ENCODE assay signal across 12 cellular contexts in the genomic region with DNA sequence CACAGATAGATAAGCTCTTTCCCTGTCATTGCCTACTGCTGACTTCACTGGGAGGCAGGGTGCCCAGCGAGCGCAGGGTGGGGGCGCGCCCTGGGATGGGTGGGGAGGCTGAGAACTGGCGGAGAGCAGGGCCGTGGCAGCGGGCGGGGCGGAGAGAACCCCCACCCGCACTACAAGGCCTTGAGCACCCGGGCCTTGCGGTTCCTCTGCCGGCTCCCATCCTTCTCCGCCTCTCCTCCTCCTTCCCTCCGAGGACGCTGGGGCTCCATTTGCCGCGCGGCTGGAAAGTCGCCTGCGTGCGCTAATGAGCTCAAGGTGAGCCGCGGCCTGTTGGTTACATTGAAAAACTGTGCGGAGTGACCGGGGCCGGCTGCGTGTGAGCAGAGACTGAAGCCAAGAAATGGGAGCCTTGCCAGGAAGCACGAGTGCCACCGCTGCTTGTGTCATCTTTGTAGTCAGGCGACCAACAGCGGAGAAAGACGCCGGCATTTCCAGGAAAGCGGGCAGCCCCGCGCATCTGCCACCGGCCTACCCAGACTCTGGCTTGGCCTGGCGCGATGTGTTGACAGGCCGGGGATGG.
DNase-seq lines count a peak whose midpoint lies in the region; ATAC-seq and TF ChIP-seq lines count a peak whose summit lies in the region.
"Had no signal": no experiment of that assay in that cellular context is flagged by ENCODE, and none has a peak within 500 bp of the region (broad histone marks: within the 10 kb centered on the region; RNA-seq: fewer than 3 reads in every experiment).

No MANE protein-coding gene starts in this region.

- no peaks in the 10 kb centered on the region for H3K9me3 Mint-ChIP-seq in chondrocyte (ENCODE audit: low read depth)
- H3K9me3 Mint-ChIP-seq: brain, nephron had no signal

- no peak overlapping the region for H3K9ac ChIP-seq in mammary epithelial cell (ENCODE audit: insufficient read depth, low read length)

- ATAC-seq in HG03039 (IDR thresholded peaks at IDR 0.05; ENCODE audit: unreplicated experiment): no peak
- no peak for ATAC-seq in GM18511 (IDR thresholded peaks at IDR 0.05; ENCODE audit: unreplicated experiment)

- H2AFZ ChIP-seq in mammary epithelial cell (ENCODE audit: low read depth, low read length): peak overlapping the region; percentile 33

- H3K9me3 ChIP-seq in mammary epithelial cell (replicated peaks; ENCODE audit: insufficient read depth, low read length): peaks cover 4% of the 10 kb centered on the region
- H3K9me3 ChIP-seq in breast epithelium: no peaks in the 10 kb centered on the region

- intact Hi-C loops in mammary epithelial cell (cut with micrococcal nuclease) (no loop called here), breast epithelium (cut with DNase I; ENCODE audit: low total_unique reads) (no loop called here)

- no peaks in the 10 kb centered on the region for H3K36me3 Mint-ChIP-seq in chondrocyte (ENCODE audit: low read depth)
- H3K36me3 Mint-ChIP-seq: brain had no signal

- H3K27me3 ChIP-seq in mammary epithelial cell (ENCODE audit: insufficient read depth, low read length) (no peaks in the 10 kb centered on the region), breast epithelium (no peaks in the 10 kb centered on the region), kidney epithelial cell (ENCODE audit: control insufficient read depth, insufficient read depth, low read length) (no peaks in the 10 kb centered on the region)

- TF ChIP-seq POLR2A in breast epithelium (IDR thresholded peaks at IDR 0.05): no peak

- TF ChIP-seq CTCF in mammary epithelial cell (conservative IDR thresholded peaks at IDR 0.05 in 1 of 2, IDR thresholded peaks at IDR 0.05 in 1 of 2; ENCODE audit: extremely low read depth in 1 of 2, insufficient read depth in 1 of 2, low read depth in 1 of 2, low read length in 2 of 2) (no peak), breast epithelium (IDR thresholded peaks at IDR 0.05) (no peak), chondrocyte (IDR thresholded peaks at IDR 0.05) (no peak), kidney epithelial cell (IDR thresholded peaks at IDR 0.05; ENCODE audit: insufficient read depth, low read length, poor library complexity, severe bottlenecking) (no peak)

- no peak overlapping the region for H3K4me2 ChIP-seq in mammary epithelial cell (ENCODE audit: insufficient read depth, low read depth, low read length)

- H3K27ac Mint-ChIP-seq in chondrocyte (ENCODE audit: unreplicated experiment): no peak overlapping the region
- H3K27ac Mint-ChIP-seq: nephron had no signal

- no peaks in the 10 kb centered on the region for H3K79me2 ChIP-seq in mammary epithelial cell (ENCODE audit: insufficient read depth, low read length)

- CTCF ChIA-PET in mammary epithelial cell (lab: Charles Lee; ENCODE audit: low non-redundant PET): no interaction called here

- no peaks in the 10 kb centered on the region for H3K4me1 Mint-ChIP-seq in chondrocyte (ENCODE audit: low read depth)

- no peak overlapping the region for H3K4me3 Mint-ChIP-seq in chondrocyte (ENCODE audit: unreplicated experiment)
- H3K4me3 Mint-ChIP-seq: nephron had no signal

- H3K27ac ChIP-seq in mammary epithelial cell (ENCODE audit: insufficient read depth, low read depth, low read length) (no peak overlapping the region), breast epithelium (no peak overlapping the region)

- dilution Hi-C loops in mammary epithelial cell (cut with HindIII; ENCODE audit: low sequenced_read_pairs): no loop called here

- H4K20me1 ChIP-seq in mammary epithelial cell (ENCODE audit: insufficient read depth, low read length): no peaks in the 10 kb centered on the region

- no peaks in the 10 kb centered on the region for H3K4me1 ChIP-seq in mammary epithelial cell (ENCODE audit: insufficient read depth, low read length)
- H3K4me1 ChIP-seq in breast epithelium: no peaks in the 10 kb centered on the region

- H3K36me3 ChIP-seq in mammary epithelial cell (ENCODE audit: insufficient read depth, low read length) (no peaks in the 10 kb centered on the region), breast epithelium (no peaks in the 10 kb centered on the region), kidney epithelial cell (ENCODE audit: control insufficient read depth, insufficient read depth, low read length) (no peaks in the 10 kb centered on the region)

- WGBS in mammary epithelial cell (ENCODE audit: low coverage, missing lambda C conversion rate): 89% methylated on average over 7 of the region's 41 CpGs

- in situ Hi-C loops in mammary epithelial cell (cut with MboI; ENCODE audit: low sequenced_read_pairs in 2 of 2): no loop called here

- no peaks in the 10 kb centered on the region for H3K27me3 Mint-ChIP-seq in chondrocyte (ENCODE audit: low read depth)

- no TSS peak for BruUV-seq in mammary epithelial cell (replicated peaks; lab: Mats Ljungman, UMichigan)

- no peak overlapping the region for H3K4me3 ChIP-seq in mammary epithelial cell (replicated peaks in 1 of 3; ENCODE audit: insufficient read depth in 1 of 3, low read depth in 2 of 3, low read length in 3 of 3)
- no peak overlapping the region for H3K4me3 ChIP-seq in breast epithelium
- peak overlapping the region; percentile 2 for H3K4me3 ChIP-seq in kidney epithelial cell (ENCODE audit: low read depth, low read length)

- DNase-seq in mammary epithelial cell: no peak
- no peak for DNase-seq in breast epithelium (ENCODE audit: low spot score in 2 of 2)
- peak; percentile 60 for DNase-seq in chondrocyte (ENCODE audit: low spot score)
- DNase-seq in kidney epithelial cell (ENCODE audit: low read depth): no peak
- no peak for DNase-seq in AML-193 (lab: John Stamatoyannopoulos, UW)
- DNase-seq in pons (ENCODE audit: low spot score): no peak
- DNase-seq: activated CD4-positive, alpha-beta T cell treated with anti-CD3 and anti-CD28 coated beads, Interleukin-2, amount 50 U/mL, for 4 hours; NCI-H1048 had no signal
